In the genomic region with DNA sequence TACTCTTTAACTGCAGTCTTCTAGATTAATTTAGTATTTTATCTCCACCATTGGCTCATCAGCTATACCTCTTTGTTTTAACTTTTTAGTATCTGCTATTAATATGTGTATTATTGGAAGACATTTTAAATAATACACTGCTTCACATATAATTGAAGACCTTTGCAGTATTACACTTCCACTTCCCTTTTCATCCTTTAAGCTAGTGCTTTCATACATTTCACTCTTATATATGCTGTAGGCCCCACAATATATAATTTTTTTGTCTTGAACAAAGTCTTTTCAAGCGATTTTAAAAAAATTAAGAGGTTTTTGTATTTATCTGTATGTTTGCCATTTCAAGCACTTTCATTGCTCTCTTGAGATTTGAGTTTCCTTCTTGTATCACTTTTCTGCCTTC, we compare ENCODE assay signal across 30 cellular contexts.
"Had no signal": no experiment of that assay in that cellular context is flagged by ENCODE, and none has a peak within 500 bp of the region (broad histone marks: within the 10 kb centered on the region; RNA-seq: fewer than 3 reads in every experiment).

No MANE protein-coding gene starts in this region.

- H3K4me3 Mint-ChIP-seq: activated CD4-positive, alpha-beta memory T cell treated with anti-CD3 and anti-CD28 coated beads for 36 hours; activated CD4-positive, alpha-beta T cell treated with anti-CD3 and anti-CD28 coated beads for 36 hours; activated CD4-positive, alpha-beta T cell treated with anti-CD3 and anti-CD28 coated beads, Interleukin-2, amount 10 ng/mL, durations not matched to agents 24 days and 14 days; activated CD8-positive, alpha-beta memory T cell treated with anti-CD3 and anti-CD28 coated beads, Interleukin-2, amount 10 ng/mL, durations not matched to agents 7 days and 5 days; activated CD8-positive, alpha-beta T cell treated with anti-CD3 and anti-CD28 coated beads, Interleukin-2, amount 10 ng/mL, durations not matched to agents 7 days and 5 days; activated naive CD4-positive, alpha-beta T cell treated with anti-CD3 and anti-CD28 coated beads, Interleukin-2, amount 10 ng/mL, durations not matched to agents 7 days and 5 days; activated naive CD8-positive, alpha-beta T cell treated with anti-CD3 and anti-CD28 coated beads, Interleukin-2, amount 10 ng/mL, durations not matched to agents 7 days and 5 days; activated T-cell treated with anti-CD3 and anti-CD28 coated beads, Interleukin-2, amount 50 U/mL, for 72 hours; brain; dendritic cell treated with granulocyte-macrophage colony-stimulating factor and Interleukin-4, amounts not matched to agents 40 ng/mL and 50 ng/mL, for 4 days; endodermal cell had no signal

- H3K4me1 ChIP-seq: breast epithelium had no signal

- H3K27me3 ChIP-seq: ascending aorta, breast epithelium had no signal

- H3K36me3 ChIP-seq: ascending aorta, breast epithelium, cardiac muscle cell, heart left ventricle had no signal

- H3K4me1 Mint-ChIP-seq: brain, endodermal cell had no signal

- H3K36me3 Mint-ChIP-seq: activated CD4-positive, alpha-beta memory T cell treated with anti-CD3 and anti-CD28 coated beads for 36 hours; activated CD8-positive, alpha-beta memory T cell treated with anti-CD3 and anti-CD28 coated beads, Interleukin-2, amount 10 ng/mL, durations not matched to agents 7 days and 5 days; activated naive CD4-positive, alpha-beta T cell treated with anti-CD3 and anti-CD28 coated beads, Interleukin-2, amount 10 ng/mL, durations not matched to agents 7 days and 5 days; activated naive CD4-positive, alpha-beta T cell treated with anti-CD3 and anti-CD28 coated beads, Interleukin-2, amount 50 U/mL, for 72 hours; activated naive CD8-positive, alpha-beta T cell treated with anti-CD3 and anti-CD28 coated beads, Interleukin-2, amount 10 ng/mL, durations not matched to agents 7 days and 5 days; brain had no signal

- H3K9me3 Mint-ChIP-seq: activated CD4-positive, alpha-beta memory T cell treated with anti-CD3 and anti-CD28 coated beads for 36 hours; activated CD4-positive, alpha-beta T cell treated with anti-CD3 and anti-CD28 coated beads, Interleukin-2, amount 10 ng/mL, durations not matched to agents 24 days and 14 days; activated naive CD4-positive, alpha-beta T cell treated with anti-CD3 and anti-CD28 coated beads, Interleukin-2, amount 10 ng/mL, durations not matched to agents 7 days and 5 days; activated naive CD4-positive, alpha-beta T cell treated with anti-CD3 and anti-CD28 coated beads, Interleukin-2, amount 50 U/mL, for 72 hours; activated naive CD8-positive, alpha-beta T cell treated with anti-CD3 and anti-CD28 coated beads, Interleukin-2, amount 10 ng/mL, durations not matched to agents 7 days and 5 days; activated T-cell treated with anti-CD3 and anti-CD28 coated beads, Interleukin-2, amount 50 U/mL, for 72 hours; dendritic cell treated with granulocyte-macrophage colony-stimulating factor and Interleukin-4, amounts not matched to agents 40 ng/mL and 50 ng/mL, for 4 days; endodermal cell had no signal

- DNase-seq: activated CD4-positive, alpha-beta memory T cell treated with anti-CD3 and anti-CD28 coated beads for 36 hours; activated CD4-positive, alpha-beta T cell treated with anti-CD3 and anti-CD28 coated beads for 36 hours; activated CD4-positive, alpha-beta T cell treated with anti-CD3 and anti-CD28 coated beads, Interleukin-2, amount 10 ng/mL, durations not matched to agents 24 days and 14 days; activated CD4-positive, CD25-positive, alpha-beta regulatory T cell; activated CD4-positive, CD25-positive, alpha-beta regulatory T cell treated with anti-CD3 and anti-CD28 coated beads, Interleukin-2, amount 50 U/mL, for 72 hours; activated CD8-positive, alpha-beta memory T cell treated with anti-CD3 and anti-CD28 coated beads, Interleukin-2, amount 10 ng/mL, durations not matched to agents 7 days and 5 days; activated CD8-positive, alpha-beta memory T cell treated with anti-CD3 and anti-CD28 coated beads, Interleukin-2, amount 50 U/mL, for 4 hours; activated CD8-positive, alpha-beta T cell treated with anti-CD3 and anti-CD28 coated beads, Interleukin-2, amount 10 ng/mL, durations not matched to agents 7 days and 5 days; activated gamma-delta T cell; activated naive CD4-positive, alpha-beta T cell; activated naive CD4-positive, alpha-beta T cell treated with anti-CD3 and anti-CD28 coated beads, Interleukin-2, amount 10 ng/mL, durations not matched to agents 7 days and 5 days; activated naive CD8-positive, alpha-beta T cell treated with anti-CD3 and anti-CD28 coated beads, Interleukin-2, amount 10 ng/mL, durations not matched to agents 7 days and 5 days; activated T-cell treated with anti-CD3 and anti-CD28 coated beads, Interleukin-2, amount 50 U/mL, for 1 hour; activated T-cell treated with anti-CD3 and anti-CD28 coated beads, Interleukin-2, amount 50 U/mL, for 72 hours; central memory CD4-positive, alpha-beta T cell; cerebellar nuclear complex; dorsolateral prefrontal cortex; effector memory CD4-positive, alpha-beta T cell; endodermal cell; foreskin fibroblast; glutamatergic neuron; heart left ventricle; T-helper 2 cell had no signal

- H3K27me3 Mint-ChIP-seq: activated CD4-positive, alpha-beta memory T cell treated with anti-CD3 and anti-CD28 coated beads for 36 hours had no signal

- H3K27ac Mint-ChIP-seq: activated CD4-positive, alpha-beta memory T cell treated with anti-CD3 and anti-CD28 coated beads for 36 hours; activated CD4-positive, alpha-beta T cell treated with anti-CD3 and anti-CD28 coated beads for 36 hours; activated CD4-positive, alpha-beta T cell treated with anti-CD3 and anti-CD28 coated beads, Interleukin-2, amount 10 ng/mL, durations not matched to agents 24 days and 14 days; activated CD8-positive, alpha-beta memory T cell treated with anti-CD3 and anti-CD28 coated beads, Interleukin-2, amount 10 ng/mL, durations not matched to agents 7 days and 5 days; activated CD8-positive, alpha-beta T cell treated with anti-CD3 and anti-CD28 coated beads, Interleukin-2, amount 10 ng/mL, durations not matched to agents 7 days and 5 days; activated naive CD4-positive, alpha-beta T cell treated with anti-CD3 and anti-CD28 coated beads, Interleukin-2, amount 10 ng/mL, durations not matched to agents 7 days and 5 days; activated naive CD4-positive, alpha-beta T cell treated with anti-CD3 and anti-CD28 coated beads, Interleukin-2, amount 50 U/mL, for 72 hours; activated naive CD8-positive, alpha-beta T cell treated with anti-CD3 and anti-CD28 coated beads, Interleukin-2, amount 10 ng/mL, durations not matched to agents 7 days and 5 days; activated T-cell treated with anti-CD3 and anti-CD28 coated beads, Interleukin-2, amount 50 U/mL, for 72 hours; brain; dendritic cell treated with granulocyte-macrophage colony-stimulating factor and Interleukin-4, amounts not matched to agents 40 ng/mL and 50 ng/mL, for 4 days; endodermal cell had no signal

- H3K9me3 ChIP-seq: ascending aorta, breast epithelium, heart left ventricle had no signal

- H3K4me3 ChIP-seq: ascending aorta, breast epithelium, cardiac muscle cell, coronary artery, dorsolateral prefrontal cortex, heart left ventricle had no signal
